Comparison of ENCODE assay signal across 8 cellular contexts in genomic region chr5:72107874-72108199, GRCh38. TPM values are rescaled to one million over a fixed set of nuclear protein-coding genes. Genes with fewer than 3 reads are reported as not detected.
A peak's percentile ranks its signal among the peaks of the same experiment; 100 is the strongest.
DNase-seq lines count a peak whose midpoint lies in the region; ATAC-seq and TF ChIP-seq lines count a peak whose summit lies in the region.

No MANE protein-coding gene starts in this region.

- POLR2A ChIA-PET in MCF 10A (lab: Yijun Ruan, JAX) = interaction anchor here (0.7 kb wide), 1 partner anchor 40 kb away, joined by 4 read pairs; no protein-coding TSS in a partner anchor

- H3K4me1 Mint-ChIP-seq in MCF 10A (ENCODE audit: insufficient read depth, unreplicated experiment) = peaks cover 5% of the 10 kb centered on the region

- DNase-seq in NCI-H146 (lab: John Stamatoyannopoulos, UW) = peak; percentile 73
- DNase-seq in MCF 10A (ENCODE audit: unreplicated experiment) = peak; percentile 40
- DNase-seq in left lobe of liver (ENCODE audit: low spot score) = no peak
- DNase-seq in amygdala (lab: John Stamatoyannopoulos, UW) = no peak
- no peak for DNase-seq in DMS79 treated with DMSO at 0.1 percent for 48 hours (lab: John Stamatoyannopoulos, UW)

- peaks cover 11% of the 10 kb centered on the region for H3K27me3 Mint-ChIP-seq in MCF 10A (ENCODE audit: insufficient read depth, unreplicated experiment)

- TF ChIP-seq CTCF in MCF 10A (IDR thresholded peaks at IDR 0.05; ENCODE audit: unreplicated experiment) = no peak

- CTCF ChIA-PET in MCF 10A (lab: Yijun Ruan, JAX) = no interaction called here

- H3K27ac Mint-ChIP-seq in MCF 10A (ENCODE audit: low read depth, unreplicated experiment) = no peak overlapping the region

- peak overlapping the region; percentile 21 for H3K4me3 ChIP-seq in thymus (ENCODE audit: low read length)

- no peaks in the 10 kb centered on the region for H3K36me3 Mint-ChIP-seq in MCF 10A (ENCODE audit: insufficient read depth, unreplicated experiment)

- H3K36me3 ChIP-seq in thymus (ENCODE audit: control insufficient read depth, insufficient read depth) = no peaks in the 10 kb centered on the region

- H3K27me3 ChIP-seq in thymus (ENCODE audit: control insufficient read depth, insufficient read depth) = peaks cover 38% of the 10 kb centered on the region

- intact Hi-C loops in MCF 10A (cut with micrococcal nuclease) = loop anchor here (5.0 kb wide), 1 partner anchor 326 kb away; no protein-coding TSS in a partner anchor

- peak overlapping the region; percentile 83 for H3K4me3 Mint-ChIP-seq in MCF 10A (ENCODE audit: unreplicated experiment)

- no peak overlapping the region for H3K27ac ChIP-seq in thymus (ENCODE audit: low read depth)

- no peaks in the 10 kb centered on the region for H3K9me3 Mint-ChIP-seq in MCF 10A (ENCODE audit: unreplicated experiment)

- H3K4me1 ChIP-seq in thymus (ENCODE audit: control insufficient read depth, insufficient read depth, low read length) = peaks cover 4% of the 10 kb centered on the region

- no TSS peak for BruUV-seq in MCF 10A (replicated peaks; lab: Mats Ljungman, UMichigan)

- WGBS in thymus = 1% methylated on average over 12 of the region's 12 CpGs

- H3K9me3 ChIP-seq in thymus (ENCODE audit: control insufficient read depth) = no peaks in the 10 kb centered on the region

- peak; percentile 55 for ATAC-seq in GM18909 (IDR thresholded peaks at IDR 0.05; ENCODE audit: poor library complexity, unreplicated experiment)
- peak; percentile 19 for ATAC-seq in left lobe of liver
- ATAC-seq in GM21390 (IDR thresholded peaks at IDR 0.05; ENCODE audit: unreplicated experiment) = no peak

RNA-seq across cellular contexts. Expression of gene MAP1B, which starts 0.6 kb away (rescaled TPM):
- total RNA-seq in MCF 10A (2022) (43.8 and 56.0 TPM in 2 replicates), left lobe of liver (3.4 TPM)
- 3.1 TPM for polyA plus RNA-seq in thymus

Comparison
In these comparisons a context has a peak if more than half of its experiments do, and no peak if none do; other contexts are left out.
1. DNase-seq: peak in NCI-H146 (single experiment) and MCF 10A (single experiment); none in left lobe of liver (single experiment), amygdala (0 of 56) and DMS79 treated with DMSO at 0.1 percent for 48 hours (single experiment).
2. RNA of gene MAP1B, which starts 0.6 kb away (total RNA-seq): 43.8 to 56.0 TPM in MCF 10A; 3.4 TPM in left lobe of liver (single experiment); every median in the first group is over 10 times any median in the second.